In the genomic region with DNA sequence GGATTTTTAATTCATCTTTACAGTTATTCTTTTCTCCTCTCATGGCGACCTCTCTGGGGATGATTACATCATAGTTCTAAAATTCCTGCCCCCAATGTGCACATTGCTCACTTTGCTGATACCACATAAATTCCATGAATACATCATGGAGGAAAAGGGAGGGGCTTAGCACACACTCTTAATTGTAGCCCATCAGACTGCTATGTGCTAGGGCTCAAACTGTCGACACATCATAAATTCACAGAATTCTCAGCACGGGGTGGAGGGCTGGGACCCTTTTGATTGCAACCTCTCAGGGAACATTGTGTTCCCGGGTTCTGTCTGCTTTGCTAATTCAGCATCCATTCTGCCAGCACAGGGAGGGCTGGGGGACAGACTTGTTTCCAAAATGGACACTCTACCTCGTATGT, we compare ENCODE assay signal across 19 cellular contexts.
"Had no signal": no experiment of that assay in that cellular context is flagged by ENCODE, and none has a peak within 500 bp of the region (broad histone marks: within the 10 kb centered on the region; RNA-seq: fewer than 3 reads in every experiment).

No MANE protein-coding gene starts in this region.

- H3K27me3 ChIP-seq: ascending aorta, transverse colon had no signal

- H3K9me3 Mint-ChIP-seq: activated T-helper 17 cell treated with anti-CD3 and anti-CD28 coated beads, Interleukin-2, amount 50 U/mL, for 72 hours; memory B cell; stimulated activated naive CD8-positive, alpha-beta T cell treated with anti-CD3 and anti-CD28 coated beads, Interleukin-15, Interleukin-2, amounts not matched to agents 100 ng/mL and 50 ng/mL, for 24 hours had no signal

- H3K4me3 ChIP-seq: adrenal gland, ascending aorta, heart left ventricle, transverse colon had no signal

- H3K27ac Mint-ChIP-seq: activated naive CD8-positive, alpha-beta T cell; activated T-helper 17 cell treated with anti-CD3 and anti-CD28 coated beads, Interleukin-2, amount 50 U/mL, for 72 hours; memory B cell had no signal

- H3K27ac ChIP-seq: adrenal gland, ascending aorta, epithelial cell of prostate, heart left ventricle, transverse colon had no signal

- H3K4me3 Mint-ChIP-seq: activated naive CD8-positive, alpha-beta T cell; activated T-helper 17 cell treated with anti-CD3 and anti-CD28 coated beads, Interleukin-2, amount 50 U/mL, for 72 hours; memory B cell; stimulated activated naive CD8-positive, alpha-beta T cell treated with anti-CD3 and anti-CD28 coated beads, Interleukin-15, Interleukin-2, amounts not matched to agents 100 ng/mL and 50 ng/mL, for 24 hours had no signal

- DNase-seq: activated naive CD4-positive, alpha-beta T cell; activated T-cell treated with anti-CD3 and anti-CD28 coated beads, Interleukin-2, amount 50 U/mL, for 1 hour; adrenal gland; cerebellar nuclear complex; cortex of kidney; heart left ventricle; nucleus accumbens; posterior cingulate gyrus; stimulated activated CD4-positive, alpha-beta T cell treated with anti-CD3 and anti-CD28 coated beads, Interleukin-1b, Interleukin-23, amount 100 ng/mL, for 48 hours; T-helper 9 cell; transverse colon had no signal

- H3K4me1 ChIP-seq: adrenal gland, ascending aorta, heart left ventricle, transverse colon had no signal

- H3K36me3 ChIP-seq: adrenal gland, ascending aorta, heart left ventricle, transverse colon had no signal

- FAIRE-seq: islet of Langerhans, urothelium cell line had no signal

- H3K4me1 Mint-ChIP-seq: activated T-helper 17 cell treated with anti-CD3 and anti-CD28 coated beads, Interleukin-2, amount 50 U/mL, for 72 hours; memory B cell had no signal

- H3K36me3 Mint-ChIP-seq: activated naive CD8-positive, alpha-beta T cell; memory B cell had no signal

- H3K9me3 ChIP-seq: adrenal gland, transverse colon had no signal

- H3K27me3 Mint-ChIP-seq: activated naive CD8-positive, alpha-beta T cell; activated T-helper 17 cell treated with anti-CD3 and anti-CD28 coated beads, Interleukin-2, amount 50 U/mL, for 72 hours; memory B cell; stimulated activated naive CD8-positive, alpha-beta T cell treated with anti-CD3 and anti-CD28 coated beads, Interleukin-15, Interleukin-2, amounts not matched to agents 100 ng/mL and 50 ng/mL, for 24 hours had no signal
